8 cellular contexts compared by ENCODE assay signal in the genomic region with DNA sequence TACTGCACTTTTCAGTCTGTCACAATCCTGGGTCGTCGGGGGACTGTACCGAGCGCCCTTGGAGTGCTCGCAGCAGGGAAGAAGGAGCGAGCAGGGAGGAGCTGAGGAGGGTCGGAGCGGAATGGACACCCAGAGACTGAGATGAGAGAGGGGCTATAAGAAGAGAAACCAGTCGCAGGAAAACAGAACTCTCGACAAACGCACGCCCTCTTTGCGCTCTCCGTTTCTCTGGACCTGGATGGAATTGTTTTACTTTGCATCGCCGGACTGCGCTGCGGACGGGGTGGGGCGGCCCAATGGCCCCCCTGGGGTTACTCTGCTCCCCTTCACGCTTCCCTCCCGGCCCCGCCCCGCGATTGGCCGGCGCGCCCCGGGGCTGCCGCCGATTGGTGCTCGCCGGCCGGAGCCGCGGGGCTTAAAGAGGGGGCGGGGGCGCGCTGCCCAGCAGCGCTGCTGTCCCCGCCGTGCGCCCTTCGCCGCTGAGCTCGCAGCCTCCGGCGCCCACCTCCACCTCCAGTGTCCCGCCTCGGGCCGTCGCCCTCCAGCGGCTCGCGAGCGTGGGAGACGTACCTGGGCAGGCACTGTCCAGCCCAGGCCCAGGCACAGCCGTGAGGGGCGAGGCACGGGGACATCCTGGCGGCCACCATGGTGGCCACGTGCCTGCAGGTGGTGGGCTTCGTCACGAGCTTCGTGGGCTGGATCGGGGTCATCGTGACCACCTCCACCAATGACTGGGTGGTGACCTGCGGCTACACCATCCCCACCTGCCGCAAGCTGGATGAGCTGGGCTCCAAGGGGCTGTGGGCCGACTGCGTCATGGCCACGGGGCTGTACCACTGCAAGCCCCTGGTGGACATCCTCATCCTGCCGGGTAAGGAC. TPM values are rescaled to one million over a fixed set of nuclear protein-coding genes. Genes with fewer than 3 reads are reported as not detected.
DNase-seq lines count a peak whose midpoint lies in the region; ATAC-seq and TF ChIP-seq lines count a peak whose summit lies in the region.

TSS of gene CLDN11 (plus strand) at position 447 of the 879 bp plus-strand sequence. CDS start at position 646, 199 bp downstream.

- H3K27ac ChIP-seq in dorsolateral prefrontal cortex, result peak within 1 kb of the TSS; percentile 65 to 98 (median 92)
- peak within 1 kb of the TSS in 1 of 2 donors; percentile 71 for H3K27ac ChIP-seq in left lung

- no peaks in the 10 kb centered on the region for H3K36me3 ChIP-seq in left lung

- H3K27me3 ChIP-seq in dorsolateral prefrontal cortex (peaks cover 0 to 27% (median 3%) of the 10 kb centered on the region in 45 donors), left lung (peaks cover 13 to 46% of the 10 kb centered on the region in 2 donors)

- intact Hi-C loops in dorsolateral prefrontal cortex (cut with DNase I), result loop anchor here (5.0 to 10.0 kb wide), 5 partner anchors 79 to 394 kb away; no protein-coding TSS in a partner anchor
- intact Hi-C loops in left lung (cut with DNase I), result no loop called here

- H3K9me3 ChIP-seq in left lung, result no peaks in the 10 kb centered on the region

- H3K4me1 ChIP-seq in left lung, result peaks cover 10 to 21% of the 10 kb centered on the region in 2 donors

- TF ChIP-seq CTCF in dorsolateral prefrontal cortex (IDR thresholded peaks at IDR 0.05 in 54 of 56, conservative IDR thresholded peaks at IDR 0.05 in 2 of 56; ENCODE audit: low read depth in 1 of 56, partially characterized antibody in 56 of 56) (peak in 23 of 56 donors; percentile 7 to 48 (median 23)), left lung (IDR thresholded peaks at IDR 0.05) (no peak)

- H3K4me3 ChIP-seq in dorsolateral prefrontal cortex (peak within 1 kb of the TSS; percentile 54 to 92 (median 72)), left lung (peak within 1 kb of the TSS; percentile 19 to 37)

- peak; percentile 67 for ATAC-seq in left lung
- ATAC-seq in stimulated activated naive CD8-positive, alpha-beta T cell treated with anti-CD3 and anti-CD28 coated beads, Interleukin-15, Interleukin-2, amounts not matched to agents 100 U/mL and 50 U/mL, for 24 hours, result no peak
- ATAC-seq in GM18909 (IDR thresholded peaks at IDR 0.05; ENCODE audit: poor library complexity, unreplicated experiment), result no peak

- DNase-seq in DMS53 (lab: John Stamatoyannopoulos, UW), result peak; percentile 55
- DNase-seq in DMS53 treated with DMSO at 0.1 percent for 48 hours (lab: John Stamatoyannopoulos, UW; ENCODE audit: unreplicated experiment), result no peak
- peak; percentile 73 to 87 for DNase-seq in NCI-H524 (lab: John Stamatoyannopoulos, UW)
- DNase-seq in dorsolateral prefrontal cortex, result peak; percentile 37 to 86 (median 74)
- DNase-seq in left lung, result peak in 1 of 2 donors; percentile 77
- peak; percentile 11 for DNase-seq in stimulated activated naive CD8-positive, alpha-beta T cell treated with anti-CD3 and anti-CD28 coated beads, Interleukin-15, Interleukin-2, amounts not matched to agents 100 U/mL and 50 U/mL, for 24 hours
- no peak for DNase-seq in COLO829 (ENCODE audit: low spot score)

RNA-seq across cellular contexts. Expression of gene CLDN11, which starts in this region (rescaled TPM):
- total RNA-seq in dorsolateral prefrontal cortex (1,000 to 10,000 TPM in 1 of 120 experiments, 100 to 1,000 TPM in 95, 10 to 100 TPM in 24; 24.4 to 1,165 (median 178) TPM), left lung (10 to 100 TPM in 1 of 2 donors, 1 to 10 TPM in 1; 9.9 to 12.4 TPM)

Comparison
In these comparisons a context has a peak if more than half of its experiments do, and no peak if none do; other contexts are left out.
1. DNase-seq: peak in DMS53 (single experiment), NCI-H524 (2 of 2), dorsolateral prefrontal cortex (10 of 10) and stimulated activated naive CD8-positive, alpha-beta T cell treated with anti-CD3 and anti-CD28 coated beads, Interleukin-15, Interleukin-2, amounts not matched to agents 100 U/mL and 50 U/mL, for 24 hours (single experiment); none in DMS53 treated with DMSO at 0.1 percent for 48 hours (single experiment) and COLO829 (single experiment).
2. intact Hi-C loops: an anchor here in dorsolateral prefrontal cortex (5.0 to 10.0 kb wide); none called in left lung.